ENCODE assay signal across 8 cellular contexts in genomic region chr10:71836594-71836970, GRCh38. TPM values are rescaled to one million over a fixed set of nuclear protein-coding genes. Genes with fewer than 3 reads are reported as not detected.
A peak's percentile ranks its signal among the peaks of the same experiment; 100 is the strongest.
DNase-seq lines count a peak whose midpoint lies in the region; ATAC-seq, FAIRE-seq and TF ChIP-seq lines count a peak whose summit lies in the region.

No MANE protein-coding gene starts in this region.

- FAIRE-seq in GM12892 (lab: Jason Lieb, UNC) = no peak

- no peaks in the 10 kb centered on the region for H3K9me3 Mint-ChIP-seq in stimulated activated effector memory CD8-positive, alpha-beta T cell treated with anti-CD3 and anti-CD28 coated beads, Interleukin-12 subunit alpha, Interleukin-12 subunit beta, amount 100 ng/mL, for 72 hours

- peak overlapping the region; percentile 63 for H3K27ac Mint-ChIP-seq in stimulated activated effector memory CD8-positive, alpha-beta T cell treated with anti-CD3 and anti-CD28 coated beads, Interleukin-12 subunit alpha, Interleukin-12 subunit beta, amount 100 ng/mL, for 72 hours

- TF ChIP-seq POLR2A in GM12892 (IDR thresholded peaks at IDR 0.05; ENCODE audit: low read depth, low read length) = no peak

- peaks cover 21% of the 10 kb centered on the region for H3K36me3 Mint-ChIP-seq in stimulated activated effector memory CD8-positive, alpha-beta T cell treated with anti-CD3 and anti-CD28 coated beads, Interleukin-12 subunit alpha, Interleukin-12 subunit beta, amount 100 ng/mL, for 72 hours

- H3K4me3 Mint-ChIP-seq in stimulated activated effector memory CD8-positive, alpha-beta T cell treated with anti-CD3 and anti-CD28 coated beads, Interleukin-12 subunit alpha, Interleukin-12 subunit beta, amount 100 ng/mL, for 72 hours = no peak overlapping the region

- DNase-seq in fibroblast of gingiva (ENCODE audit: low read depth) (peak; percentile 27), NCI-H446 (lab: John Stamatoyannopoulos, UW) (no peak), GM12892 (ENCODE audit: insufficient read length) (no peak)
- DNase-seq in stimulated activated effector memory CD8-positive, alpha-beta T cell treated with anti-CD3 and anti-CD28 coated beads, Interleukin-12 subunit alpha, Interleukin-12 subunit beta, amount 100 ng/mL, for 72 hours (ENCODE audit: low spot score in 2 of 2) = no peak
- no peak for DNase-seq in stimulated activated CD4-positive, alpha-beta T cell treated with anti-CD3 and anti-CD28 coated beads, Interleukin-1b, Interleukin-23, amount 100 ng/mL, for 48 hours
- no peak for DNase-seq in stimulated activated CD4-positive, alpha-beta T cell treated with anti-CD3 and anti-CD28 coated beads, Interleukin-4, amount 100 ng/mL, for 1 hour

- ATAC-seq in GM19463 (IDR thresholded peaks at IDR 0.05; ENCODE audit: unreplicated experiment) (peak; percentile 13), HG03442 (IDR thresholded peaks at IDR 0.05; ENCODE audit: unreplicated experiment) (peak; percentile 22)
- no peak for ATAC-seq in stimulated activated effector memory CD8-positive, alpha-beta T cell treated with anti-CD3 and anti-CD28 coated beads, Interleukin-12 subunit alpha, Interleukin-12 subunit beta, amount 100 ng/mL, for 72 hours

- peaks cover 64% of the 10 kb centered on the region for H3K4me1 Mint-ChIP-seq in stimulated activated effector memory CD8-positive, alpha-beta T cell treated with anti-CD3 and anti-CD28 coated beads, Interleukin-12 subunit alpha, Interleukin-12 subunit beta, amount 100 ng/mL, for 72 hours

RNA-seq across cellular contexts. Expression of gene PSAP, which starts 14.5 kb away (rescaled TPM):
- 150 TPM for polyA plus RNA-seq in GM12892 (2012; ENCODE audit: missing spikeins)
